Comparison of ENCODE assay signal across 26 cellular contexts in the genomic region with DNA sequence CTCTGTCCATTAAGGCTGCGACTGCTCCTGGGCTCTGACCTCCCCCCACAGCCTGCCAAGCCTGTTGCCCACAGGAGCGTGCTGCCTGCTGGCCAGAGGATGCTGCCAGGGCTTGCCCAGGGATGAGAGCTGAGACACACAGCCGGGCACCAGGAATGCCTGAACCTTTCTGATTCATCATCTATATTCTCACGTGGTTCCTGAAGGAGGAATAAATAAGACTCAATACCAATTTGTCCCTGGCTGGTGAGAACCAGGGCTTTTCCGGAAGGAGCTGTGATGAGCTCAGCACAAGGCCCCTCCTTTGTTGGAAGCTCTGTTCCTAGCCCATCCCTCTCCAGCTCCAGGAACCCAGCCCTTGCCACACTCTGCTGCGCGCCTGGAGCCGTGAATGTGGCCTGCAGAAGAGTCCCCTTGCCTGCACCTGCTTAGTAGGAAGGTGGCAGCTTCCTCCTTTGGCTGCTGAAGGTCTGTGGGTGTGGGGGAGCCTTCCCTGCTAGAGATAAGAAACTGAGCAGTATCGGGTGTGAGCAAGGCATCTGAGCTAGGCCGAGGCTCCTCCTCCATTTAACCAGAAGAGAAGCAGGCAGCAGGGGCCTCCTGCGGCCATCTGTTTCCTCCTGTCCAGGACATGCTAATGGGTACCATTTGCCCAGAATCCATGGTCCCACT. TPM values are rescaled to one million over a fixed set of nuclear protein-coding genes. Genes with fewer than 3 reads are reported as not detected.
DNase-seq lines count a peak whose midpoint lies in the region; ATAC-seq and TF ChIP-seq lines count a peak whose summit lies in the region.
"Had no signal": no experiment of that assay in that cellular context is flagged by ENCODE, and none has a peak within 500 bp of the region (broad histone marks: within the 10 kb centered on the region; RNA-seq: fewer than 3 reads in every experiment).

No MANE protein-coding gene starts in this region.

- H3K4me1 Mint-ChIP-seq in activated CD4-positive, alpha-beta T cell treated with anti-CD3 and anti-CD28 coated beads for 36 hours, result peaks cover 5% of the 10 kb centered on the region
- no peaks in the 10 kb centered on the region for H3K4me1 Mint-ChIP-seq in activated CD4-positive, alpha-beta T cell treated with anti-CD3 and anti-CD28 coated beads, Interleukin-2, amount 10 ng/mL, durations not matched to agents 7 days and 5 days
- H3K4me1 Mint-ChIP-seq: B cell had no signal

- CTCF ChIA-PET in activated CD4-positive, alpha-beta T cell treated with anti-CD3 and anti-CD28 coated beads for 36 hours (lab: Charles Lee), result interaction anchor here (0.6 to 1.0 kb wide), 2 partner anchors 10 to 49 kb away, joined by 3 to 4 read pairs; no protein-coding TSS in a partner anchor
- CTCF ChIA-PET in activated CD4-positive, alpha-beta T cell treated with anti-CD3 and anti-CD28 coated beads, Interleukin-2, amount 10 ng/mL, durations not matched to agents 7 days and 5 days (lab: Charles Lee), result no interaction called here

- no peaks in the 10 kb centered on the region for H3K4me1 ChIP-seq in RWPE2 (ENCODE audit: insufficient read depth, poor library complexity, severe bottlenecking)

- H3K9me3 ChIP-seq in RWPE2 (ENCODE audit: severe bottlenecking), result peaks cover 2% of the 10 kb centered on the region
- H3K9me3 ChIP-seq: neutrophil, tibial artery had no signal

- POLR2A ChIA-PET in activated CD4-positive, alpha-beta T cell treated with anti-CD3 and anti-CD28 coated beads for 36 hours (lab: Charles Lee), result no interaction called here
- POLR2A ChIA-PET in activated CD4-positive, alpha-beta T cell treated with anti-CD3 and anti-CD28 coated beads, Interleukin-2, amount 10 ng/mL, durations not matched to agents 7 days and 5 days (lab: Charles Lee), result no interaction called here

- H3K27me3 Mint-ChIP-seq in activated CD4-positive, alpha-beta T cell treated with anti-CD3 and anti-CD28 coated beads for 36 hours, result peaks cover 3% of the 10 kb centered on the region
- no peaks in the 10 kb centered on the region for H3K27me3 Mint-ChIP-seq in activated CD4-positive, alpha-beta T cell treated with anti-CD3 and anti-CD28 coated beads, Interleukin-2, amount 10 ng/mL, durations not matched to agents 7 days and 5 days

- no peak overlapping the region for H3K4me3 Mint-ChIP-seq in activated CD4-positive, alpha-beta T cell treated with anti-CD3 and anti-CD28 coated beads for 36 hours
- no peak overlapping the region for H3K4me3 Mint-ChIP-seq in activated CD4-positive, alpha-beta T cell treated with anti-CD3 and anti-CD28 coated beads, Interleukin-2, amount 10 ng/mL, durations not matched to agents 7 days and 5 days
- H3K4me3 Mint-ChIP-seq: activated naive CD4-positive, alpha-beta T cell treated with anti-CD3 and anti-CD28 coated beads for 36 hours; B cell had no signal

- no peak overlapping the region for H3K4me3 ChIP-seq in RWPE2 (ENCODE audit: severe bottlenecking)
- H3K4me3 ChIP-seq in epithelial cell of esophagus (ENCODE audit: low read length), result no peak overlapping the region
- H3K4me3 ChIP-seq: cardiac muscle cell, GM12878, lung, tibial artery had no signal

- H3K27me3 ChIP-seq in RWPE2 (ENCODE audit: insufficient read depth, poor library complexity, severe bottlenecking), result no peaks in the 10 kb centered on the region
- H3K27me3 ChIP-seq: cardiac muscle cell, neutrophil, tibial artery had no signal

- peak; percentile 17 for DNase-seq in activated CD4-positive, alpha-beta T cell treated with anti-CD3 and anti-CD28 coated beads for 36 hours
- no peak for DNase-seq in activated CD4-positive, alpha-beta T cell treated with anti-CD3 and anti-CD28 coated beads, Interleukin-2, amount 10 ng/mL, durations not matched to agents 7 days and 5 days
- DNase-seq in RWPE2 (ENCODE audit: low spot score), result no peak
- DNase-seq in epithelial cell of esophagus (ENCODE audit: low read depth), result peak; percentile 48
- DNase-seq in substantia nigra (lab: John Stamatoyannopoulos, UW), result peak in 3 of 49 donors; percentile 15 to 74 (median 26)
- no peak for DNase-seq in stimulated activated CD4-positive, alpha-beta T cell treated with anti-CD3 and anti-CD28 coated beads, Interleukin-4, amount 100 ng/mL, for 1 hour
- DNase-seq: activated CD8-positive, alpha-beta memory T cell treated with anti-CD3 and anti-CD28 coated beads for 24 hours; activated naive CD4-positive, alpha-beta T cell treated with anti-CD3 and anti-CD28 coated beads for 36 hours; activated T-cell treated with anti-CD3 and anti-CD28 coated beads, Interleukin-2, amount 50 U/mL, for 48 hours; amniotic stem cell; DMS79; islet precursor cell; NCI-H1417; stimulated activated CD4-positive, alpha-beta T cell treated with anti-CD3 and anti-CD28 coated beads, Interleukin-2, amount 100 ng/mL, for 48 hours; stimulated activated naive CD4-positive, alpha-beta T cell treated with Interleukin-2 at 50 U/mL for 16 hours; T-helper 9 cell; tibial artery had no signal

- H3K27ac ChIP-seq in RWPE2 (ENCODE audit: poor library complexity, severe bottlenecking) (no peak overlapping the region), substantia nigra (ENCODE audit: low read depth, low read length, poor library complexity, severe bottlenecking) (peak overlapping the region; percentile 53)
- H3K27ac ChIP-seq: cardiac muscle cell, neutrophil, tibial artery had no signal

- no peak for TF ChIP-seq CTCF in RWPE2 (IDR thresholded peaks at IDR 0.05; ENCODE audit: poor library complexity, severe bottlenecking)
- TF ChIP-seq CTCF in epithelial cell of esophagus (IDR thresholded peaks at IDR 0.05; ENCODE audit: insufficient read depth, low read depth, low read length, missing control alignments), result no peak

- peak; percentile 53 for ATAC-seq in activated CD4-positive, alpha-beta T cell treated with anti-CD3 and anti-CD28 coated beads for 36 hours
- ATAC-seq in RWPE2 (ENCODE audit: low read depth) (peak; percentile 52; the same call in 2 of the 3 replicates), GM21447 (IDR thresholded peaks at IDR 0.05; ENCODE audit: unreplicated experiment) (no peak), HG03139 (IDR thresholded peaks at IDR 0.05; ENCODE audit: unreplicated experiment) (no peak)
- ATAC-seq: activated CD4-positive, CD25-positive, alpha-beta regulatory T cell treated with anti-CD3 and anti-CD28 coated beads, Interleukin-2, amount 50 U/mL, for 24 hours; GM12878 had no signal

- H3K36me3 ChIP-seq in RWPE2 (ENCODE audit: low read depth), result no peaks in the 10 kb centered on the region
- H3K36me3 ChIP-seq: cardiac muscle cell, neutrophil, tibial artery had no signal

- no peaks in the 10 kb centered on the region for H3K36me3 Mint-ChIP-seq in activated CD4-positive, alpha-beta T cell treated with anti-CD3 and anti-CD28 coated beads for 36 hours (ENCODE audit: low read depth)
- H3K36me3 Mint-ChIP-seq in activated CD4-positive, alpha-beta T cell treated with anti-CD3 and anti-CD28 coated beads, Interleukin-2, amount 10 ng/mL, durations not matched to agents 7 days and 5 days (ENCODE audit: low read depth), result no peaks in the 10 kb centered on the region

- H3K9me3 Mint-ChIP-seq in activated CD4-positive, alpha-beta T cell treated with anti-CD3 and anti-CD28 coated beads for 36 hours (ENCODE audit: low read depth), result no peaks in the 10 kb centered on the region
- H3K9me3 Mint-ChIP-seq in activated CD4-positive, alpha-beta T cell treated with anti-CD3 and anti-CD28 coated beads, Interleukin-2, amount 10 ng/mL, durations not matched to agents 7 days and 5 days, result no peaks in the 10 kb centered on the region
- H3K9me3 Mint-ChIP-seq: activated naive CD4-positive, alpha-beta T cell treated with anti-CD3 and anti-CD28 coated beads for 36 hours had no signal

- H3K27ac Mint-ChIP-seq in activated CD4-positive, alpha-beta T cell treated with anti-CD3 and anti-CD28 coated beads for 36 hours, result no peak overlapping the region
- no peak overlapping the region for H3K27ac Mint-ChIP-seq in activated CD4-positive, alpha-beta T cell treated with anti-CD3 and anti-CD28 coated beads, Interleukin-2, amount 10 ng/mL, durations not matched to agents 7 days and 5 days
- H3K27ac Mint-ChIP-seq: activated naive CD4-positive, alpha-beta T cell treated with anti-CD3 and anti-CD28 coated beads for 36 hours; B cell had no signal

- intact Hi-C loops in activated CD4-positive, alpha-beta T cell treated with anti-CD3 and anti-CD28 coated beads for 36 hours (cut with DNase I, micrococcal nuclease), result no loop called here

RNA-seq across cellular contexts. Expression of gene SYNDIG1, which starts 37.9 kb away (rescaled TPM):
- not detected for total RNA-seq in activated CD4-positive, alpha-beta T cell treated with anti-CD3 and anti-CD28 coated beads for 36 hours
- total RNA-seq in activated CD4-positive, alpha-beta T cell treated with anti-CD3 and anti-CD28 coated beads, Interleukin-2, amount 10 ng/mL, durations not matched to agents 7 days and 5 days, result not detected
- total RNA-seq: activated naive CD4-positive, alpha-beta T cell treated with anti-CD3 and anti-CD28 coated beads for 36 hours; B cell; GM12878; NCI-H460 had no signal

Comparison
In these comparisons a context has a peak if more than half of its experiments do, and no peak if none do; other contexts are left out.
1. DNase-seq: peak in activated CD4-positive, alpha-beta T cell treated with anti-CD3 and anti-CD28 coated beads for 36 hours (single experiment) and epithelial cell of esophagus (single experiment); none in activated CD4-positive, alpha-beta T cell treated with anti-CD3 and anti-CD28 coated beads, Interleukin-2, amount 10 ng/mL, durations not matched to agents 7 days and 5 days (single experiment), RWPE2 (single experiment) and stimulated activated CD4-positive, alpha-beta T cell treated with anti-CD3 and anti-CD28 coated beads, Interleukin-4, amount 100 ng/mL, for 1 hour (single experiment).
2. ATAC-seq: peak in activated CD4-positive, alpha-beta T cell treated with anti-CD3 and anti-CD28 coated beads for 36 hours (single experiment) and RWPE2 (single experiment); none in GM21447 (single experiment) and HG03139 (single experiment).